8 cellular contexts compared by ENCODE assay signal in the genomic region with DNA sequence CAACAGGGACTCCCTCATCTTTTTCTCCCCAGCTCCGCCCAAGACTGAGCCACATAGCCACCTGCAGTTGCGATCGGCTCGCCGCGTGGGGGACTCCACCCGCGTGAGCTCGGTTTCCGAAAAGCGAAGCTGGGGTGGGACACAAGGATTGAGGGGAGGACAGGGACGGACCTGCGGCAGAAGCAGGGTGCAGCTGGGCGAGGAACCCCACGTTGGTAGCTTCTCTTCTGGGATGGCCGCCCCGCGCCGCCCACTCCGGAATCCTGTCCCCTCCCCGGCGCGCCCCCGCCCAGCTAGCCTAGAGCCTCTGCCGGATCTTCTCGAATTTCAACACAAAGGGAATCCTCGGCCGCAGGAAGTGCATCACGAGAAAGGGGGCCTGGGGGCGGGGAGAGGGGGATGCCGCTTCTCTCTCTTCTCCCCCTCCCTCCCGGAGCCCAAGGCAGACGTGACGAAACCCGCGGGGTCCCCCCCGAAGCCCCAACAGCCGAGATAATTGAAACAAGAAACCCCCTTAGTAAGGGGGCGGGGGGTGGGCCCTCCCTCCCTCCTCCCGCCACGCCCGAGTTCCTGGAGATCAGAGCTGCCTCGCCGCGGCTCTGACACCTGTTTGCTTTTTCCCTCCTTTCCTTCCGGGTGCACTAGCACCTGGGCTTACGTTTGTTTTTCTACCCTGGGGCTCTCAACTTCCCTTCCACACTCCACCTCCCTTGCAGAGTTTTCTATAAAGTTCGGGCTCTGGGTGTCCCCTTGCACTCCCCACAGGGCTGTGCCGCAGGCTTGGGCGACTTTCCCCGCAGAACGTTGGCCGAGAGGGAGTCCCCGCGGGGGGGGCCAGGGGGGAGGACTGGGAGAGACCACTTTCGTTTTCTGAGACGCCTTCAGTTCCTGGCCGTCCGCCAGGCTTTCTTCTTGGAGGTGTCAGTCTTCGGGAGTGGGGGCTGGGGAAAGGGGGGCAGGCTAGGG. TPM values are rescaled to one million over a fixed set of nuclear protein-coding genes. Genes with fewer than 3 reads are reported as not detected.
DNase-seq lines count a peak whose midpoint lies in the region; ATAC-seq and TF ChIP-seq lines count a peak whose summit lies in the region.

No MANE protein-coding gene starts in this region.

- peaks cover 0 to 16% of the 10 kb centered on the region in 2 donors for H3K4me1 ChIP-seq in left lung

- H3K27me3 Mint-ChIP-seq in activated CD4-positive, alpha-beta T cell treated with anti-CD3 and anti-CD28 coated beads, Interleukin-2, amount 10 ng/mL, durations not matched to agents 7 days and 5 days, result peaks cover 43% of the 10 kb centered on the region
- peaks cover 49% of the 10 kb centered on the region for H3K27me3 Mint-ChIP-seq in dendritic cell treated with granulocyte-macrophage colony-stimulating factor and Interleukin-4, amounts not matched to agents 40 ng/mL and 50 ng/mL, for 4 days

- H3K4me3 Mint-ChIP-seq in activated CD4-positive, alpha-beta T cell treated with anti-CD3 and anti-CD28 coated beads, Interleukin-2, amount 10 ng/mL, durations not matched to agents 7 days and 5 days, result peak overlapping the region; percentile 79
- H3K4me3 Mint-ChIP-seq in dendritic cell treated with granulocyte-macrophage colony-stimulating factor and Interleukin-4, amounts not matched to agents 40 ng/mL and 50 ng/mL, for 4 days, result peak overlapping the region; percentile 85

- POLR2A ChIA-PET in activated CD4-positive, alpha-beta T cell treated with anti-CD3 and anti-CD28 coated beads, Interleukin-2, amount 10 ng/mL, durations not matched to agents 7 days and 5 days (lab: Charles Lee), result no interaction called here

- no peaks in the 10 kb centered on the region for H3K36me3 ChIP-seq in left lung

- peaks cover 9 to 46% of the 10 kb centered on the region in 2 donors for H3K27me3 ChIP-seq in left lung

- peaks cover 21% of the 10 kb centered on the region for H3K4me1 Mint-ChIP-seq in activated CD4-positive, alpha-beta T cell treated with anti-CD3 and anti-CD28 coated beads, Interleukin-2, amount 10 ng/mL, durations not matched to agents 7 days and 5 days
- H3K4me1 Mint-ChIP-seq in dendritic cell treated with granulocyte-macrophage colony-stimulating factor and Interleukin-4, amounts not matched to agents 40 ng/mL and 50 ng/mL, for 4 days (ENCODE audit: low read depth), result peaks cover 29% of the 10 kb centered on the region

- peak overlapping the region; percentile 82 for H3K27ac Mint-ChIP-seq in activated CD4-positive, alpha-beta T cell treated with anti-CD3 and anti-CD28 coated beads, Interleukin-2, amount 10 ng/mL, durations not matched to agents 7 days and 5 days
- no peak overlapping the region for H3K27ac Mint-ChIP-seq in dendritic cell treated with granulocyte-macrophage colony-stimulating factor and Interleukin-4, amounts not matched to agents 40 ng/mL and 50 ng/mL, for 4 days

- peak; percentile 19 to 29 for TF ChIP-seq CTCF in left lung (IDR thresholded peaks at IDR 0.05)

- H3K9me3 ChIP-seq in left lung, result peaks cover 0 to 3% of the 10 kb centered on the region in 2 donors

- intact Hi-C loops in dendritic cell treated with granulocyte-macrophage colony-stimulating factor and Interleukin-4, amounts not matched to agents 40 ng/mL and 50 ng/mL, for 4 days (cut with micrococcal nuclease), result no loop called here
- intact Hi-C loops in left lung (cut with DNase I), result no loop called here

- H3K27ac ChIP-seq in left lung, result peak overlapping the region in 1 of 2 donors; percentile 18

- DNase-seq in AG08395 (ENCODE audit: low spot score) (peak; percentile 50), NCI-H345 treated with DMSO at 0.1 percent for 48 hours (lab: John Stamatoyannopoulos, UW; ENCODE audit: unreplicated experiment) (peak; percentile 80), left lung (peak; percentile 57 to 87)
- peak; percentile 59 for DNase-seq in activated CD4-positive, alpha-beta T cell treated with anti-CD3 and anti-CD28 coated beads, Interleukin-2, amount 10 ng/mL, durations not matched to agents 7 days and 5 days
- DNase-seq in stimulated activated CD4-positive, alpha-beta T cell treated with anti-CD3 and anti-CD28 coated beads, Interleukin-2, amount 100 ng/mL, for 24 hours, result peak; percentile 58 to 66

- peak; percentile 87 for ATAC-seq in GM19023 (IDR thresholded peaks at IDR 0.05; ENCODE audit: unreplicated experiment)
- ATAC-seq in HG03175 (IDR thresholded peaks at IDR 0.05; ENCODE audit: unreplicated experiment), result peak; percentile 83
- ATAC-seq in left lung, result peak; percentile 86

- peak overlapping the region; percentile 52 to 62 for H3K4me3 ChIP-seq in left lung

- H3K9me3 Mint-ChIP-seq in activated CD4-positive, alpha-beta T cell treated with anti-CD3 and anti-CD28 coated beads, Interleukin-2, amount 10 ng/mL, durations not matched to agents 7 days and 5 days, result peaks cover 12% of the 10 kb centered on the region
- peaks cover 14% of the 10 kb centered on the region for H3K9me3 Mint-ChIP-seq in dendritic cell treated with granulocyte-macrophage colony-stimulating factor and Interleukin-4, amounts not matched to agents 40 ng/mL and 50 ng/mL, for 4 days

- CTCF ChIA-PET in activated CD4-positive, alpha-beta T cell treated with anti-CD3 and anti-CD28 coated beads, Interleukin-2, amount 10 ng/mL, durations not matched to agents 7 days and 5 days (lab: Charles Lee), result interaction anchor here (0.6 to 0.9 kb wide), 2 partner anchors 10 to 34 kb away, joined by 3 to 4 read pairs; no protein-coding TSS in a partner anchor

- H3K36me3 Mint-ChIP-seq in activated CD4-positive, alpha-beta T cell treated with anti-CD3 and anti-CD28 coated beads, Interleukin-2, amount 10 ng/mL, durations not matched to agents 7 days and 5 days (ENCODE audit: low read depth), result no peaks in the 10 kb centered on the region
- no peaks in the 10 kb centered on the region for H3K36me3 Mint-ChIP-seq in dendritic cell treated with granulocyte-macrophage colony-stimulating factor and Interleukin-4, amounts not matched to agents 40 ng/mL and 50 ng/mL, for 4 days (ENCODE audit: low read depth)

RNA-seq across cellular contexts. Expression of a gene that starts 1.3 kb away (rescaled TPM):
- not detected for total RNA-seq in activated CD4-positive, alpha-beta T cell treated with anti-CD3 and anti-CD28 coated beads, Interleukin-2, amount 10 ng/mL, durations not matched to agents 7 days and 5 days
- total RNA-seq in left lung, result under 1 TPM; 0.12 to 0.26 TPM
